In genomic region chr13:50129065-50129922, GRCh38 we compare ENCODE assay signal across 8 cellular contexts.
DNase-seq lines count a peak whose midpoint lies in the region; ATAC-seq, FAIRE-seq and TF ChIP-seq lines count a peak whose summit lies in the region.

No MANE protein-coding gene starts in this region.

- H3K27me3 ChIP-seq in heart right ventricle: peaks cover 0 to 64% (median 34%) of the 10 kb centered on the region in 7 donors
- peaks cover 4 to 39% of the 10 kb centered on the region in 2 donors for H3K27me3 ChIP-seq in small intestine (ENCODE audit: control insufficient read depth in 2 of 2, insufficient read depth in 2 of 2, low read length in 2 of 2)

- intact Hi-C loops in heart right ventricle (cut with DNase I): loop anchor here in 5 of 10 donors (5.0 to 10.0 kb wide), 5 partner anchors 47 to 566 kb away; partner anchors contain the start of gene TRIM13 (in 4 of the 5)

- H3K27ac ChIP-seq in heart right ventricle (peak overlapping the region in 9 of 10 donors; percentile 65 to 85 (median 79)), small intestine (ENCODE audit: low read depth in 1 of 2, low read length in 1 of 2) (no peak overlapping the region)

- 44% methylated on average over 42 of the region's 42 CpGs for WGBS in heart right ventricle, 2 donors
- WGBS in small intestine, 3 donors: 11 to 22% (median 16%) methylated on average over 42 of the region's 42 CpGs

- H3K36me3 ChIP-seq in heart right ventricle (no peaks in the 10 kb centered on the region), small intestine (ENCODE audit: control insufficient read depth in 2 of 2, insufficient read depth in 2 of 2, low read length in 2 of 2) (no peaks in the 10 kb centered on the region)

- DNase-seq in activated CD4-positive, alpha-beta memory T cell treated with anti-CD3 and anti-CD28 coated beads, Interleukin-2, amount 10 ng/mL, durations not matched to agents 7 days and 5 days: peak; percentile 28
- DNase-seq in heart right ventricle (no peak), small intestine (no peak), epidermal melanocyte (ENCODE audit: insufficient read length, low spot score) (no peak), GF-D8 (lab: John Stamatoyannopoulos, UW) (no peak), UCSD-AML1 (lab: John Stamatoyannopoulos, UW; ENCODE audit: unreplicated experiment) (no peak), NCI-H1436 (lab: John Stamatoyannopoulos, UW) (no peak)

- peak overlapping the region; percentile 83 for H3K27ac Mint-ChIP-seq in activated CD4-positive, alpha-beta memory T cell treated with anti-CD3 and anti-CD28 coated beads, Interleukin-2, amount 10 ng/mL, durations not matched to agents 7 days and 5 days

- H3K4me3 ChIP-seq in heart right ventricle: peak overlapping the region; percentile 38 to 59 (median 55)
- peak overlapping the region; percentile 22 to 40 for H3K4me3 ChIP-seq in small intestine (ENCODE audit: low read depth in 1 of 2, low read length in 2 of 2)

- peaks cover 0 to 65% (median 39%) of the 10 kb centered on the region in 9 donors for H3K4me1 ChIP-seq in heart right ventricle
- peaks cover 6 to 17% of the 10 kb centered on the region in 2 donors for H3K4me1 ChIP-seq in small intestine (ENCODE audit: control insufficient read depth in 2 of 2, insufficient read depth in 1 of 2, low read depth in 1 of 2, low read length in 1 of 2)

- H3K9me3 ChIP-seq in heart right ventricle (no peaks in the 10 kb centered on the region), small intestine (ENCODE audit: control insufficient read depth, low read depth) (no peaks in the 10 kb centered on the region)

- POLR2A ChIA-PET in activated CD4-positive, alpha-beta memory T cell treated with anti-CD3 and anti-CD28 coated beads, Interleukin-2, amount 10 ng/mL, durations not matched to agents 7 days and 5 days (lab: Charles Lee): interaction anchor here (0.6 to 13.5 kb wide), 10 partner anchors 24 to 781 kb away, joined by 3 to 661 read pairs (median 4); partner anchors contain the start of genes RNASEH2B and TRIM13

- peaks cover 11% of the 10 kb centered on the region for H3K36me3 Mint-ChIP-seq in activated CD4-positive, alpha-beta memory T cell treated with anti-CD3 and anti-CD28 coated beads, Interleukin-2, amount 10 ng/mL, durations not matched to agents 7 days and 5 days (ENCODE audit: low read depth)

- ATAC-seq in GM21723 (IDR thresholded peaks at IDR 0.05; ENCODE audit: unreplicated experiment) (peak; percentile 20), heart right ventricle (no peak)

- peak overlapping the region; percentile 84 for H3K4me3 Mint-ChIP-seq in activated CD4-positive, alpha-beta memory T cell treated with anti-CD3 and anti-CD28 coated beads, Interleukin-2, amount 10 ng/mL, durations not matched to agents 7 days and 5 days

- peaks cover 62% of the 10 kb centered on the region for H3K27me3 Mint-ChIP-seq in activated CD4-positive, alpha-beta memory T cell treated with anti-CD3 and anti-CD28 coated beads, Interleukin-2, amount 10 ng/mL, durations not matched to agents 7 days and 5 days

- peaks cover 63% of the 10 kb centered on the region for H3K4me1 Mint-ChIP-seq in activated CD4-positive, alpha-beta memory T cell treated with anti-CD3 and anti-CD28 coated beads, Interleukin-2, amount 10 ng/mL, durations not matched to agents 7 days and 5 days

- no peak for FAIRE-seq in small intestine (lab: Jason Lieb, UNC)

- peaks cover 4% of the 10 kb centered on the region for H3K9me3 Mint-ChIP-seq in activated CD4-positive, alpha-beta memory T cell treated with anti-CD3 and anti-CD28 coated beads, Interleukin-2, amount 10 ng/mL, durations not matched to agents 7 days and 5 days

- no peak for TF ChIP-seq CTCF in heart right ventricle (IDR thresholded peaks at IDR 0.05)

- CTCF ChIA-PET in activated CD4-positive, alpha-beta memory T cell treated with anti-CD3 and anti-CD28 coated beads, Interleukin-2, amount 10 ng/mL, durations not matched to agents 7 days and 5 days (lab: Charles Lee): interaction anchor here (1.3 to 6.3 kb wide), 5 partner anchors 46 to 782 kb away, joined by 3 to 82 read pairs (median 9); partner anchors contain the start of gene TRIM13

Comparison
In these comparisons a context has a peak if more than half of its experiments do, and no peak if none do; other contexts are left out.
1. H3K27ac ChIP-seq: peak in heart right ventricle (9 of 10); none in small intestine (0 of 2).